ENCODE assay signal across 2 cellular contexts in the genomic region with DNA sequence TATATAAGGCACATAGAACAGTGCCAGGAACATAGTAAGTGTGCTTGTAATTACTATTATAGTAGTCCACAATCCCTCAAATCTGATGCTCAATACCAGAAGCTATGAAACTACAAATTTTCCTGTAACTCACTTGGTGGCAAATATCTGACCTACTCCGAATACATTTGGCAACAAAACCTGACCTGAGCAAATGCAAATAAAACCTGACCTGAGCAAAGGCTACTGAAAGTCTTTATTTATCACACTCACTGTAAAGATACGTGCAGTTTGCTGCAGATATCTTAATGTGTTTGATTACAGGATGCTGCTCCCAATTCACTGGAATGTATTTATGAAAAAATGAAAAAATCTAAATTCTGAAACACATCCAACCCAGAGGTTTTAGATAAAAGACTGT.
TF ChIP-seq lines count a peak whose summit lies in the region.

No MANE protein-coding gene starts in this region.

TF ChIP-seq in liver, 16 proteins besides CTCF, POLR2A, EP300 and RAD21:
- TF ChIP-seq RXRA (IDR thresholded peaks at IDR 0.05) = peak; percentile 36 to 71
- TF ChIP-seq NR2F2 (IDR thresholded peaks at IDR 0.05) = no peak
- TF ChIP-seq, protein P1, sequence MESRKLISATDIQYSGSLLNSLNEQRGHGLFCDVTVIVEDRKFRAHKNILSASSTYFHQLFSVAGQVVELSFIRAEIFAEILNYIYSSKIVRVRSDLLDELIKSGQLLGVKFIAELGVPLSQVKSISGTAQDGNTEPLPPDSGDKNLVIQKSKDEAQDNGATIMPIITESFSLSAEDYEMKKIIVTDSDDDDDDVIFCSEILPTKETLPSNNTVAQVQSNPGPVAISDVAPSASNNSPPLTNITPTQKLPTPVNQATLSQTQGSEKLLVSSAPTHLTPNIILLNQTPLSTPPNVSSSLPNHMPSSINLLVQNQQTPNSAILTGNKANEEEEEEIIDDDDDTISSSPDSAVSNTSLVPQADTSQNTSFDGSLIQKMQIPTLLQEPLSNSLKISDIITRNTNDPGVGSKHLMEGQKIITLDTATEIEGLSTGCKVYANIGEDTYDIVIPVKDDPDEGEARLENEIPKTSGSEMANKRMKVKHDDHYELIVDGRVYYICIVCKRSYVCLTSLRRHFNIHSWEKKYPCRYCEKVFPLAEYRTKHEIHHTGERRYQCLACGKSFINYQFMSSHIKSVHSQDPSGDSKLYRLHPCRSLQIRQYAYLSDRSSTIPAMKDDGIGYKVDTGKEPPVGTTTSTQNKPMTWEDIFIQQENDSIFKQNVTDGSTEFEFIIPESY (IDR thresholded peaks at IDR 0.05) = peak; percentile 23
- TF ChIP-seq GABPA (IDR thresholded peaks at IDR 0.05 in 1 of 2, conservative IDR thresholded peaks at IDR 0.05 in 1 of 2) = no peak
- TF ChIP-seq, protein P2, sequence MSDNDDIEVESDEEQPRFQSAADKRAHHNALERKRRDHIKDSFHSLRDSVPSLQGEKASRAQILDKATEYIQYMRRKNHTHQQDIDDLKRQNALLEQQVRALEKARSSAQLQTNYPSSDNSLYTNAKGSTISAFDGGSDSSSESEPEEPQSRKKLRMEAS (IDR thresholded peaks at IDR 0.05) = peak; percentile 34
- peak; percentile 45 to 74 for TF ChIP-seq HNF4A (conservative IDR thresholded peaks at IDR 0.05)
- peak; percentile 19 for TF ChIP-seq FOXA2 (IDR thresholded peaks at IDR 0.05)
- no peak for TF ChIP-seq SP1 (IDR thresholded peaks at IDR 0.05)
- TF ChIP-seq EGR1 (IDR thresholded peaks at IDR 0.05; ENCODE audit: low read depth in 2 of 2) = no peak
- TF ChIP-seq JUND (IDR thresholded peaks at IDR 0.05) = peak in 1 of 2 donors; percentile 14
- peak; percentile 32 for TF ChIP-seq YY1 (IDR thresholded peaks at IDR 0.05)
- TF ChIP-seq, protein P3, sequence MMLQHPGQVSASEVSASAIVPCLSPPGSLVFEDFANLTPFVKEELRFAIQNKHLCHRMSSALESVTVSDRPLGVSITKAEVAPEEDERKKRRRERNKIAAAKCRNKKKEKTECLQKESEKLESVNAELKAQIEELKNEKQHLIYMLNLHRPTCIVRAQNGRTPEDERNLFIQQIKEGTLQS (IDR thresholded peaks at IDR 0.05) = no peak

TF ChIP-seq in HepG2, 621 proteins besides CTCF, POLR2A, EP300 and RAD21:
- TF ChIP-seq ZNF883 (CRISPR knock-in tag; IDR thresholded peaks at IDR 0.05; ENCODE audit: not compliant biosample characterization) (no peak), IRF2 (CRISPR knock-in tag; IDR thresholded peaks at IDR 0.05) (no peak), ZNF720 (CRISPR knock-in tag; IDR thresholded peaks at IDR 0.05) (no peak)
